ENCODE assay signal across 12 cellular contexts in the genomic region with DNA sequence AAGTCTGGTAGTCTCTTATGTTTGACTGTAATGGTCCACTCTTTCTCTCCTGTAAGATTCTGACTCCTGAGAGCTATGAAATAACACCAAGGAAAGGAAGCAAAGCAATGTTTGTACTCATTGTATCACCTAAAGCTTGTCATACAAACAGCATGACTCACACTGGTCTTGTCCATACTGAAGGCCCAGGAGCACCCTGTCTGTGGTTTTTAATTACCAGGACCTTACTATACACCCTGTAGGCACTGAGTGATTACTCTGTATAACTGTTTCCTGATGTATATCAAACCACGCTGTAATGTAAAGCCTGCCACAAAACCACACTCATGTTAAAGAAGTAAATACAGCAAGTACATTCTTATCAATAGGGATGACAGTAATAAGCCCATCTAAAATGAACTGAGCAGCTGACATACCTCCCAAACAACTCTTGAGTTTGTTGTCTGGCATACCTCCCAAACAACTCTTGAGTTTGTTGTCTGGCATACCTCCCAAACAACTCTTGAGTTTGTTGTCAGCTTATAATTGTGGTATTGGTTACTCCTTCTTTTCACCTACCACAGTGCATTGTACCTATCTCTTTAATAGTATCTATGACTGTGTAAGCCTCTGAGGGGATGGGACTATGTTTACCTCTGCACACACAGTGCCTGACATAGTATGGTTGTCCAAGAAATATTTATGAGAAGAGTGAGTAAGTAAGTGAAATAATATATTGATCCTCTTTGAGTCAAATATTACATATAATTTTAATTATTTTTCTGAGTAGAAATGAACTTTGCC. TPM values are rescaled to one million over a fixed set of nuclear protein-coding genes. Genes with fewer than 3 reads are reported as not detected.
DNase-seq lines count a peak whose midpoint lies in the region; ATAC-seq and TF ChIP-seq lines count a peak whose summit lies in the region.
"Had no signal": no experiment of that assay in that cellular context is flagged by ENCODE, and none has a peak within 500 bp of the region (broad histone marks: within the 10 kb centered on the region; RNA-seq: fewer than 3 reads in every experiment).

No MANE protein-coding gene starts in this region.

- CTCF ChIA-PET in activated CD8-positive, alpha-beta T cell treated with anti-CD3 and anti-CD28 coated beads, Interleukin-2, amount 10 ng/mL, durations not matched to agents 7 days and 5 days (lab: Charles Lee): interaction anchor here (0.8 kb wide), 1 partner anchor 140 kb away, joined by 5 read pairs; no protein-coding TSS in a partner anchor
- CTCF ChIA-PET in activated CD8-positive, alpha-beta T cell treated with anti-CD3 and anti-CD28 coated beads for 36 hours (lab: Charles Lee): interaction anchor here (1.0 kb wide), 1 partner anchor 54 kb away, joined by 3 read pairs; no protein-coding TSS in a partner anchor
- CTCF ChIA-PET in RWPE1 (lab: Yijun Ruan, JAX): no interaction called here

- peaks cover 4% of the 10 kb centered on the region for H3K9me3 Mint-ChIP-seq in activated CD8-positive, alpha-beta T cell treated with anti-CD3 and anti-CD28 coated beads, Interleukin-2, amount 10 ng/mL, durations not matched to agents 7 days and 5 days (ENCODE audit: insufficient read depth)
- no peaks in the 10 kb centered on the region for H3K9me3 Mint-ChIP-seq in activated CD8-positive, alpha-beta T cell treated with anti-CD3 and anti-CD28 coated beads for 36 hours
- H3K9me3 Mint-ChIP-seq: central memory CD8-positive, alpha-beta T cell; T-cell had no signal

- ATAC-seq in activated CD8-positive, alpha-beta T cell treated with anti-CD3 and anti-CD28 coated beads, Interleukin-2, amount 10 ng/mL, durations not matched to agents 7 days and 5 days: peak; percentile 67
- ATAC-seq in activated CD8-positive, alpha-beta T cell treated with anti-CD3 and anti-CD28 coated beads for 36 hours: no peak
- ATAC-seq in stimulated activated naive CD8-positive, alpha-beta T cell treated with anti-CD3 and anti-CD28 coated beads, Interleukin-15, Interleukin-2, amounts not matched to agents 100 U/mL and 50 U/mL, for 24 hours: peak; percentile 40
- no peak for ATAC-seq in GM19395 (IDR thresholded peaks at IDR 0.05; ENCODE audit: unreplicated experiment)
- ATAC-seq: T-cell had no signal

- TF ChIP-seq CTCF in activated CD8-positive, alpha-beta T cell treated with anti-CD3 and anti-CD28 coated beads for 36 hours (IDR thresholded peaks at IDR 0.05): no peak
- TF ChIP-seq CTCF in RWPE1 (conservative IDR thresholded peaks at IDR 0.05; ENCODE audit: low read depth) (no peak), lower leg skin (IDR thresholded peaks at IDR 0.05) (no peak)

- H3K27me3 Mint-ChIP-seq in activated CD8-positive, alpha-beta T cell treated with anti-CD3 and anti-CD28 coated beads, Interleukin-2, amount 10 ng/mL, durations not matched to agents 7 days and 5 days (ENCODE audit: low read depth): no peaks in the 10 kb centered on the region
- no peaks in the 10 kb centered on the region for H3K27me3 Mint-ChIP-seq in activated CD8-positive, alpha-beta T cell treated with anti-CD3 and anti-CD28 coated beads for 36 hours
- H3K27me3 Mint-ChIP-seq: central memory CD8-positive, alpha-beta T cell; T-cell had no signal

- intact Hi-C loops in activated CD8-positive, alpha-beta T cell treated with anti-CD3 and anti-CD28 coated beads for 36 hours (cut with micrococcal nuclease): no loop called here
- intact Hi-C loops in lower leg skin (cut with DNase I; ENCODE audit: low total_unique reads): no loop called here

- H3K4me1 Mint-ChIP-seq in activated CD8-positive, alpha-beta T cell treated with anti-CD3 and anti-CD28 coated beads, Interleukin-2, amount 10 ng/mL, durations not matched to agents 7 days and 5 days (ENCODE audit: low read depth): peaks cover 13% of the 10 kb centered on the region
- no peaks in the 10 kb centered on the region for H3K4me1 Mint-ChIP-seq in activated CD8-positive, alpha-beta T cell treated with anti-CD3 and anti-CD28 coated beads for 36 hours (ENCODE audit: low read depth)
- H3K4me1 Mint-ChIP-seq: central memory CD8-positive, alpha-beta T cell; T-cell had no signal

- no peak overlapping the region for H3K27ac ChIP-seq in RWPE1
- H3K27ac ChIP-seq: 22Rv1 had no signal

- H3K4me3 ChIP-seq in lower leg skin (ENCODE audit: low read depth, poor library complexity, severe bottlenecking): no peak overlapping the region

- 71 to 74% methylated on average over 1 of the region's 1 CpG for WGBS in lower leg skin, 2 donors

- H3K4me3 Mint-ChIP-seq in activated CD8-positive, alpha-beta T cell treated with anti-CD3 and anti-CD28 coated beads, Interleukin-2, amount 10 ng/mL, durations not matched to agents 7 days and 5 days: no peak overlapping the region
- no peak overlapping the region for H3K4me3 Mint-ChIP-seq in activated CD8-positive, alpha-beta T cell treated with anti-CD3 and anti-CD28 coated beads for 36 hours
- H3K4me3 Mint-ChIP-seq: central memory CD8-positive, alpha-beta T cell; T-cell had no signal

- DNase-seq in activated CD8-positive, alpha-beta T cell treated with anti-CD3 and anti-CD28 coated beads, Interleukin-2, amount 10 ng/mL, durations not matched to agents 7 days and 5 days: peak; percentile 28
- DNase-seq in activated CD8-positive, alpha-beta T cell treated with anti-CD3 and anti-CD28 coated beads for 36 hours: no peak
- DNase-seq in RWPE1 (ENCODE audit: low spot score) (peak; percentile 87), fibroblast of gingiva (ENCODE audit: low read depth) (peak; percentile 21), cortex of kidney (lab: John Stamatoyannopoulos, UW) (no peak), lower leg skin (ENCODE audit: low spot score in 2 of 2) (no peak)
- DNase-seq in stimulated activated naive CD8-positive, alpha-beta T cell treated with anti-CD3 and anti-CD28 coated beads, Interleukin-15, Interleukin-2, amounts not matched to agents 100 U/mL and 50 U/mL, for 24 hours: no peak
- DNase-seq: substantia nigra, T-cell had no signal

- TF ChIP-seq POLR2A in lower leg skin (IDR thresholded peaks at IDR 0.05): no peak

- no peaks in the 10 kb centered on the region for H3K36me3 Mint-ChIP-seq in activated CD8-positive, alpha-beta T cell treated with anti-CD3 and anti-CD28 coated beads, Interleukin-2, amount 10 ng/mL, durations not matched to agents 7 days and 5 days (ENCODE audit: low read depth)
- H3K36me3 Mint-ChIP-seq in activated CD8-positive, alpha-beta T cell treated with anti-CD3 and anti-CD28 coated beads for 36 hours (ENCODE audit: low read depth): no peaks in the 10 kb centered on the region
- H3K36me3 Mint-ChIP-seq: T-cell had no signal

- H3K27ac Mint-ChIP-seq in activated CD8-positive, alpha-beta T cell treated with anti-CD3 and anti-CD28 coated beads, Interleukin-2, amount 10 ng/mL, durations not matched to agents 7 days and 5 days: no peak overlapping the region
- H3K27ac Mint-ChIP-seq in activated CD8-positive, alpha-beta T cell treated with anti-CD3 and anti-CD28 coated beads for 36 hours: no peak overlapping the region
- H3K27ac Mint-ChIP-seq: T-cell had no signal

- POLR2A ChIA-PET in activated CD8-positive, alpha-beta T cell treated with anti-CD3 and anti-CD28 coated beads, Interleukin-2, amount 10 ng/mL, durations not matched to agents 7 days and 5 days (lab: Charles Lee): no interaction called here
- POLR2A ChIA-PET in activated CD8-positive, alpha-beta T cell treated with anti-CD3 and anti-CD28 coated beads for 36 hours (lab: Charles Lee): interaction anchor here (0.6 kb wide), 1 partner anchor 86 kb away, joined by 3 read pairs; no protein-coding TSS in a partner anchor
- POLR2A ChIA-PET in RWPE1 (lab: Yijun Ruan, JAX; ENCODE audit: low non-redundant PET): no interaction called here

RNA-seq across cellular contexts. Expression of a gene that starts 11.6 kb away (rescaled TPM):
- total RNA-seq in activated CD8-positive, alpha-beta T cell treated with anti-CD3 and anti-CD28 coated beads, Interleukin-2, amount 10 ng/mL, durations not matched to agents 7 days and 5 days: not detected
- total RNA-seq in activated CD8-positive, alpha-beta T cell treated with anti-CD3 and anti-CD28 coated beads for 36 hours: not detected
- under 1 TPM in 2 of 4 donors, not detected in 2; 0.10 to 0.22 TPM for total RNA-seq in lower leg skin
- total RNA-seq: T-cell had no signal

Comparison
In these comparisons a context has a peak if more than half of its experiments do, and no peak if none do; other contexts are left out.
1. ATAC-seq: peak in activated CD8-positive, alpha-beta T cell treated with anti-CD3 and anti-CD28 coated beads, Interleukin-2, amount 10 ng/mL, durations not matched to agents 7 days and 5 days (single experiment) and stimulated activated naive CD8-positive, alpha-beta T cell treated with anti-CD3 and anti-CD28 coated beads, Interleukin-15, Interleukin-2, amounts not matched to agents 100 U/mL and 50 U/mL, for 24 hours (single experiment); none in activated CD8-positive, alpha-beta T cell treated with anti-CD3 and anti-CD28 coated beads for 36 hours (single experiment) and GM19395 (single experiment).
2. DNase-seq: peak in activated CD8-positive, alpha-beta T cell treated with anti-CD3 and anti-CD28 coated beads, Interleukin-2, amount 10 ng/mL, durations not matched to agents 7 days and 5 days (single experiment), RWPE1 (single experiment) and fibroblast of gingiva (single experiment); none in activated CD8-positive, alpha-beta T cell treated with anti-CD3 and anti-CD28 coated beads for 36 hours (single experiment), stimulated activated naive CD8-positive, alpha-beta T cell treated with anti-CD3 and anti-CD28 coated beads, Interleukin-15, Interleukin-2, amounts not matched to agents 100 U/mL and 50 U/mL, for 24 hours (single experiment), cortex of kidney (single experiment) and lower leg skin (0 of 2).